In the genomic region with DNA sequence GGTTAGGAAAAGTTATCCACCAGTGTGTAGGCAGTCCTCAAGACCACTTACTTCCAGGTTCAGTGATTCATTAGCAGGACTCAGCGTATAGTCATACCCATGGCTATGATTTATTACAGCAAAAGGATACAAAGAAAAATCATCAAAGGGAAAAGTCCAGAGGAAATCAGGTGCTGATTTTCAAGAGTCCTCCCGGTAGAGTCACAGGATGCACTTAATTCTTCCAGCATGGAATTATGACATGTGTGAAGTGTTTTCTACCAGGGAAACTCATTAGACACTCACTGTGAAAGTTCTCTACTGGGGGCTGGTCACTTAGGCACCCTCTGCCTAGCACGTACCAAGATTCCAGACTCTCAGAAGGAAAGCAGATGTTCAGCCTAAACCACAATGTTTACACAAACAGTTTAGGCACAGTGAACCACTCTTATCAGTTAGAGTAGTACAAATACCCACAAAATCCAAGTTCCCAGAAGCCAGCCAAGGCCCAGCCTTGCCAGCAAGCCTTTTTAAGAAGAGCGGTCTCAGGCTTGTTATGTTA, we compare ENCODE assay signal across 1 cellular context.
TF ChIP-seq lines count a peak whose summit lies in the region.

No MANE protein-coding gene starts in this region.

TF ChIP-seq in HepG2, 621 proteins besides CTCF, POLR2A, EP300 and RAD21:
- TF ChIP-seq TBX2 (CRISPR knock-in tag; IDR thresholded peaks at IDR 0.05; ENCODE audit: borderline replicate concordance) (0 out of 2 replicates have a peak, but pooled peaks have one; percentile 20), ZFP36L1 (CRISPR knock-in tag; IDR thresholded peaks at IDR 0.05) (no peak), ZNF543 (CRISPR knock-in tag; IDR thresholded peaks at IDR 0.05) (0 out of 2 replicates have a peak, but pooled peaks have one; percentile 49)
- TF ChIP-seq, protein P1, sequence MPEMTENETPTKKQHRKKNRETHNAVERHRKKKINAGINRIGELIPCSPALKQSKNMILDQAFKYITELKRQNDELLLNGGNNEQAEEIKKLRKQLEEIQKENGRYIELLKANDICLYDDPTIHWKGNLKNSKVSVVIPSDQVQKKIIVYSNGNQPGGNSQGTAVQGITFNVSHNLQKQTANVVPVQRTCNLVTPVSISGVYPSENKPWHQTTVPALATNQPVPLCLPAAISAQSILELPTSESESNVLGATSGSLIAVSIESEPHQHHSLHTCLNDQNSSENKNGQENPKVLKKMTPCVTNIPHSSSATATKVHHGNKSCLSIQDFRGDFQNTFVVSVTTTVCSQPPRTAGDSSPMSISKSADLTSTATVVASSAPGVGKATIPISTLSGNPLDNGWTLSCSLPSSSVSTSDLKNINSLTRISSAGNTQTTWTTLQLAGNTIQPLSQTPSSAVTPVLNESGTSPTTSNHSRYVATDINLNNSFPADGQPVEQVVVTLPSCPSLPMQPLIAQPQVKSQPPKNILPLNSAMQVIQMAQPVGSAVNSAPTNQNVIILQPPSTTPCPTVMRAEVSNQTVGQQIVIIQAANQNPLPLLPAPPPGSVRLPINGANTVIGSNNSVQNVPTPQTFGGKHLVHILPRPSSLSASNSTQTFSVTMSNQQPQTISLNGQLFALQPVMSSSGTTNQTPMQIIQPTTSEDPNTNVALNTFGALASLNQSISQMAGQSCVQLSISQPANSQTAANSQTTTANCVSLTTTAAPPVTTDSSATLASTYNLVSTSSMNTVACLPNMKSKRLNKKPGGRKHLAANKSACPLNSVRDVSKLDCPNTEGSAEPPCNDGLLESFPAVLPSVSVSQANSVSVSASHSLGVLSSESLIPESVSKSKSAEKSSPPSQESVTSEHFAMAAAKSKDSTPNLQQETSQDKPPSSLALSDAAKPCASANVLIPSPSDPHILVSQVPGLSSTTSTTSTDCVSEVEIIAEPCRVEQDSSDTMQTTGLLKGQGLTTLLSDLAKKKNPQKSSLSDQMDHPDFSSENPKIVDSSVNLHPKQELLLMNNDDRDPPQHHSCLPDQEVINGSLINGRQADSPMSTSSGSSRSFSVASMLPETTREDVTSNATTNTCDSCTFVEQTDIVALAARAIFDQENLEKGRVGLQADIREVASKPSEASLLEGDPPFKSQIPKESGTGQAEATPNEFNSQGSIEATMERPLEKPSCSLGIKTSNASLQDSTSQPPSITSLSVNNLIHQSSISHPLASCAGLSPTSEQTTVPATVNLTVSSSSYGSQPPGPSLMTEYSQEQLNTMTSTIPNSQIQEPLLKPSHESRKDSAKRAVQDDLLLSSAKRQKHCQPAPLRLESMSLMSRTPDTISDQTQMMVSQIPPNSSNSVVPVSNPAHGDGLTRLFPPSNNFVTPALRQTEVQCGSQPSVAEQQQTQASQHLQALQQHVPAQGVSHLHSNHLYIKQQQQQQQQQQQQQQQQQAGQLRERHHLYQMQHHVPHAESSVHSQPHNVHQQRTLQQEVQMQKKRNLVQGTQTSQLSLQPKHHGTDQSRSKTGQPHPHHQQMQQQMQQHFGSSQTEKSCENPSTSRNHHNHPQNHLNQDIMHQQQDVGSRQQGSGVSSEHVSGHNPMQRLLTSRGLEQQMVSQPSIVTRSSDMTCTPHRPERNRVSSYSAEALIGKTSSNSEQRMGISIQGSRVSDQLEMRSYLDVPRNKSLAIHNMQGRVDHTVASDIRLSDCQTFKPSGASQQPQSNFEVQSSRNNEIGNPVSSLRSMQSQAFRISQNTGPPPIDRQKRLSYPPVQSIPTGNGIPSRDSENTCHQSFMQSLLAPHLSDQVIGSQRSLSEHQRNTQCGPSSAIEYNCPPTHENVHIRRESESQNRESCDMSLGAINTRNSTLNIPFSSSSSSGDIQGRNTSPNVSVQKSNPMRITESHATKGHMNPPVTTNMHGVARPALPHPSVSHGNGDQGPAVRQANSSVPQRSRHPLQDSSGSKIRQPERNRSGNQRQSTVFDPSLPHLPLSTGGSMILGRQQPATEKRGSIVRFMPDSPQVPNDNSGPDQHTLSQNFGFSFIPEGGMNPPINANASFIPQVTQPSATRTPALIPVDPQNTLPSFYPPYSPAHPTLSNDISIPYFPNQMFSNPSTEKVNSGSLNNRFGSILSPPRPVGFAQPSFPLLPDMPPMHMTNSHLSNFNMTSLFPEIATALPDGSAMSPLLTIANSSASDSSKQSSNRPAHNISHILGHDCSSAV (CRISPR knock-in tag; IDR thresholded peaks at IDR 0.05; ENCODE audit: borderline replicate concordance), result no peak
- TF ChIP-seq, protein P2, sequence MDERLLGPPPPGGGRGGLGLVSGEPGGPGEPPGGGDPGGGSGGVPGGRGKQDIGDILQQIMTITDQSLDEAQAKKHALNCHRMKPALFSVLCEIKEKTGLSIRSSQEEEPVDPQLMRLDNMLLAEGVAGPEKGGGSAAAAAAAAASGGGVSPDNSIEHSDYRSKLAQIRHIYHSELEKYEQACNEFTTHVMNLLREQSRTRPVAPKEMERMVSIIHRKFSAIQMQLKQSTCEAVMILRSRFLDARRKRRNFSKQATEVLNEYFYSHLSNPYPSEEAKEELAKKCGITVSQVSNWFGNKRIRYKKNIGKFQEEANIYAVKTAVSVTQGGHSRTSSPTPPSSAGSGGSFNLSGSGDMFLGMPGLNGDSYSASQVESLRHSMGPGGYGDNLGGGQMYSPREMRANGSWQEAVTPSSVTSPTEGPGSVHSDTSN (CRISPR knock-in tag; IDR thresholded peaks at IDR 0.05), result no peak
TF ChIP-seq in HepG2: peak in this region for 2.
